13 cellular contexts compared by ENCODE assay signal in the genomic region with DNA sequence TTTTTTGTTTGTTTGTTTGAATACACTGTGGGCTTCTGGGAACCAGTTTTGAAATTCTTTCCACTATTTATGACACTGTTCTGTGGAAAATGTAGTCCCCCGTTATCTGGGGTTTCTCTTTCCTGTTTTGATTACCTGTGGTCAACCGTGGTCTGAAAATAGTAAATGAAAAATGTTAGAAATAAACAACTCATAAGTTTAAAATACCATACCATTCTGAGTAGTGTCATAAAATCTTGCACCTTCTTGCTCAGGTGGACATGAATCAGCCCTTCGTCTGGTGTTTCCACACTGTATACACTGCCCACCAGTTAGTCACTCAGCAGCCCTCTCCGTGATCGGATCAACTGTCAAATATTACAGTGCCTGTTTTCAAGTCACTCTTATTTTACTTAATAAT. TPM values are rescaled to one million over a fixed set of nuclear protein-coding genes. Genes with fewer than 3 reads are reported as not detected.
DNase-seq lines count a peak whose midpoint lies in the region; ATAC-seq and TF ChIP-seq lines count a peak whose summit lies in the region.
"Had no signal": no experiment of that assay in that cellular context is flagged by ENCODE, and none has a peak within 500 bp of the region (broad histone marks: within the 10 kb centered on the region; RNA-seq: fewer than 3 reads in every experiment).

No MANE protein-coding gene starts in this region.

- TF ChIP-seq POLR2A in Peyer's patch (IDR thresholded peaks at IDR 0.05), result no peak

- no peaks in the 10 kb centered on the region for H3K9me3 ChIP-seq in Peyer's patch
- H3K9me3 ChIP-seq: adrenal gland, stomach had no signal

- H3K4me1 Mint-ChIP-seq in T-cell (peaks cover 15 to 25% (median 16%) of the 10 kb centered on the region in 3 donors), immature natural killer cell (peaks cover 6 to 12% of the 10 kb centered on the region in 2 donors)

- POLR2A ChIA-PET in T-cell (lab: Charles Lee), result no interaction called here

- H3K27ac ChIP-seq in epithelial cell of prostate (peak overlapping the region; percentile 22), Peyer's patch (no peak overlapping the region)
- H3K27ac ChIP-seq: adrenal gland, stomach had no signal

- H3K4me1 ChIP-seq in Peyer's patch, result peaks cover 0 to 7% (median 2%) of the 10 kb centered on the region in 4 donors

- no peak overlapping the region for H3K27ac Mint-ChIP-seq in T-cell
- H3K27ac Mint-ChIP-seq in immature natural killer cell, result no peak overlapping the region
- H3K27ac Mint-ChIP-seq: CD4-positive, CD25-positive, alpha-beta regulatory T cell had no signal

- ATAC-seq in GM18499 (IDR thresholded peaks at IDR 0.05; ENCODE audit: insufficient read depth, unreplicated experiment) (peak; percentile 34), GM21367 (IDR thresholded peaks at IDR 0.05; ENCODE audit: unreplicated experiment) (peak; percentile 39), HG03432 (IDR thresholded peaks at IDR 0.05; ENCODE audit: unreplicated experiment) (peak; percentile 25), T-cell (replicated peaks in 1 of 4) (no peak)

- CTCF ChIA-PET in T-cell (lab: Charles Lee), result no interaction called here

- H3K9me3 Mint-ChIP-seq in T-cell (no peaks in the 10 kb centered on the region), immature natural killer cell (no peaks in the 10 kb centered on the region)
- H3K9me3 Mint-ChIP-seq: CD4-positive, CD25-positive, alpha-beta regulatory T cell had no signal

- H3K4me3 ChIP-seq in Peyer's patch, result no peak overlapping the region
- H3K4me3 ChIP-seq: adrenal gland, stomach had no signal

- H3K36me3 Mint-ChIP-seq in T-cell (no peaks in the 10 kb centered on the region), immature natural killer cell (no peaks in the 10 kb centered on the region)
- H3K36me3 Mint-ChIP-seq: CD4-positive, CD25-positive, alpha-beta regulatory T cell had no signal

- H3K27me3 Mint-ChIP-seq in T-cell (peaks cover 22 to 24% of the 10 kb centered on the region in 2 donors), immature natural killer cell (ENCODE audit: low read depth in 3 of 3) (peaks cover 3 to 11% (median 5%) of the 10 kb centered on the region in 3 donors)

- TF ChIP-seq CTCF in Peyer's patch (IDR thresholded peaks at IDR 0.05), result no peak

- H3K36me3 ChIP-seq in Peyer's patch, result no peaks in the 10 kb centered on the region
- H3K36me3 ChIP-seq: adrenal gland, stomach had no signal

- H3K4me3 Mint-ChIP-seq in T-cell (no peak overlapping the region), immature natural killer cell (no peak overlapping the region)

- H3K27me3 ChIP-seq in Peyer's patch, result no peaks in the 10 kb centered on the region
- H3K27me3 ChIP-seq: adrenal gland, stomach had no signal

- DNase-seq in epithelial cell of prostate (ENCODE audit: low read depth, low spot score) (peak; percentile 57), T-cell (no peak), Peyer's patch (no peak), immature natural killer cell (no peak), dermis blood vessel endothelial cell (no peak)
- DNase-seq: adrenal gland; CD4-positive, CD25-positive, alpha-beta regulatory T cell; IMR-90; NCI-H2081 treated with DMSO at 0.1 percent for 48 hours; stomach had no signal

RNA-seq across cellular contexts. Expression of gene PAPOLA, which starts 5.1 kb away (rescaled TPM):
- total RNA-seq in T-cell, result 100 to 1,000 TPM; 168 to 207 (median 183) TPM
- 100 to 1,000 TPM; 175 to 206 (median 183) TPM for total RNA-seq in Peyer's patch
- polyA plus RNA-seq in immature natural killer cell, result 10 to 100 TPM; 65.8 to 77.1 (median 73.0) TPM
- 87.3 and 151 TPM in 2 replicates for total RNA-seq in dermis blood vessel endothelial cell

Comparison
In these comparisons a context has a peak if more than half of its experiments do, and no peak if none do; other contexts are left out.
1. ATAC-seq: peak in GM18499 (single experiment), GM21367 (single experiment) and HG03432 (single experiment); none in T-cell (0 of 4).